In genomic region chr7:25614415-25614814, GRCh38 we compare ENCODE assay signal across 17 cellular contexts.
DNase-seq lines count a peak whose midpoint lies in the region; ATAC-seq and TF ChIP-seq lines count a peak whose summit lies in the region.
"Had no signal": no experiment of that assay in that cellular context is flagged by ENCODE, and none has a peak within 500 bp of the region (broad histone marks: within the 10 kb centered on the region; RNA-seq: fewer than 3 reads in every experiment).

No MANE protein-coding gene starts in this region.

- no peaks in the 10 kb centered on the region for H3K27me3 Mint-ChIP-seq in CD8-positive, alpha-beta T cell (ENCODE audit: low read depth)

- H3K4me3 ChIP-seq in NB4 (ENCODE audit: low read depth, low read length) (peak overlapping the region; percentile 21), esophagus muscularis mucosa (no peak overlapping the region), thoracic aorta (no peak overlapping the region), lower lobe of right lung (no peak overlapping the region)
- H3K4me3 ChIP-seq in CD8-positive, alpha-beta T cell (ENCODE audit: low read depth, low read length), result no peak overlapping the region
- H3K4me3 ChIP-seq: HAP-1 had no signal

- TF ChIP-seq POLR2A in NB4 (IDR thresholded peaks at IDR 0.05; ENCODE audit: extremely low read depth, insufficient read length) (no peak), esophagus muscularis mucosa (IDR thresholded peaks at IDR 0.05; ENCODE audit: low read depth) (no peak)

- peaks cover 7% of the 10 kb centered on the region for H3K9me3 Mint-ChIP-seq in CD8-positive, alpha-beta T cell

- H3K27ac ChIP-seq in esophagus muscularis mucosa (replicated peaks in 1 of 4), result no peak overlapping the region
- peak overlapping the region; percentile 54 for H3K27ac ChIP-seq in layer of hippocampus (ENCODE audit: low read depth, low read length)
- H3K27ac ChIP-seq in thoracic aorta, result peak overlapping the region; percentile 33 to 46
- no peak overlapping the region for H3K27ac ChIP-seq in lower lobe of right lung
- H3K27ac ChIP-seq in CD8-positive, alpha-beta T cell (ENCODE audit: low read depth, low read length), result no peak overlapping the region
- H3K27ac ChIP-seq: RWPE1 had no signal

- 80% methylated on average over 3 of the region's 3 CpGs for WGBS in esophagus muscularis mucosa

- ATAC-seq in thoracic aorta (ENCODE audit: insufficient number of reproducible peaks, low FRiP score, low read depth) (no peak), GM19351 (IDR thresholded peaks at IDR 0.05; ENCODE audit: unreplicated experiment) (no peak), lower lobe of right lung (no peak)
- no peak for ATAC-seq in CD8-positive, alpha-beta T cell

- no peak for TF ChIP-seq EP300 in esophagus muscularis mucosa (IDR thresholded peaks at IDR 0.05)

- H3K9me3 ChIP-seq in esophagus muscularis mucosa (peaks cover 0 to 20% (median 16%) of the 10 kb centered on the region in 4 donors), thoracic aorta (no peaks in the 10 kb centered on the region), lower lobe of right lung (peaks cover 8% of the 10 kb centered on the region)
- no peaks in the 10 kb centered on the region for H3K9me3 ChIP-seq in CD8-positive, alpha-beta T cell (ENCODE audit: low read length)

- no peaks in the 10 kb centered on the region for H3K27me3 ChIP-seq in esophagus muscularis mucosa
- H3K27me3 ChIP-seq in layer of hippocampus (ENCODE audit: control insufficient read depth, insufficient read depth, low read length), result no peaks in the 10 kb centered on the region
- no peaks in the 10 kb centered on the region for H3K27me3 ChIP-seq in thoracic aorta (replicated peaks; ENCODE audit: insufficient read depth)
- no peaks in the 10 kb centered on the region for H3K27me3 ChIP-seq in lower lobe of right lung (ENCODE audit: low read depth)
- H3K27me3 ChIP-seq in CD8-positive, alpha-beta T cell (ENCODE audit: insufficient read depth, low read length), result no peaks in the 10 kb centered on the region

- peaks cover 7 to 19% (median 12%) of the 10 kb centered on the region in 4 donors for H3K4me1 ChIP-seq in esophagus muscularis mucosa
- H3K4me1 ChIP-seq in thoracic aorta (ENCODE audit: control insufficient read depth in 1 of 2, low read depth in 2 of 2), result peaks cover 36 to 52% of the 10 kb centered on the region in 2 donors
- peaks cover 17% of the 10 kb centered on the region for H3K4me1 ChIP-seq in lower lobe of right lung
- peaks cover 36% of the 10 kb centered on the region for H3K4me1 ChIP-seq in CD8-positive, alpha-beta T cell (ENCODE audit: insufficient read depth, low read length)
- H3K4me1 ChIP-seq: HAP-1 had no signal

- no peaks in the 10 kb centered on the region for H3K36me3 Mint-ChIP-seq in CD8-positive, alpha-beta T cell

- intact Hi-C loops in esophagus muscularis mucosa (cut with DNase I) (no loop called here), lower lobe of right lung (cut with DNase I) (no loop called here)
- intact Hi-C loops in CD8-positive, alpha-beta T cell (cut with DNase I, micrococcal nuclease), result no loop called here

- DNase-seq in NB4 (ENCODE audit: low read depth) (no peak), esophagus muscularis mucosa (ENCODE audit: extremely low spot score) (peak; percentile 57), thoracic aorta (ENCODE audit: low spot score) (no peak), NCI-H226 (no peak), lower lobe of right lung (no peak)
- DNase-seq in CD8-positive, alpha-beta T cell, result no peak
- DNase-seq: COR-L47; DMS53; IMR-90; NCI-H1436 treated with DMSO at 0.1 percent for 48 hours; NCI-H2081 treated with DMSO at 0.1 percent for 48 hours; NCI-H69; NK-92 treated with Interleukin-12 subunit alpha and Interleukin-12 subunit beta, amount 100 ng/mL, for 24 hours had no signal

- no peak overlapping the region for H3K27ac Mint-ChIP-seq in CD8-positive, alpha-beta T cell

- H3K36me3 ChIP-seq in esophagus muscularis mucosa, result no peaks in the 10 kb centered on the region
- no peaks in the 10 kb centered on the region for H3K36me3 ChIP-seq in thoracic aorta
- no peaks in the 10 kb centered on the region for H3K36me3 ChIP-seq in lower lobe of right lung
- H3K36me3 ChIP-seq in CD8-positive, alpha-beta T cell (ENCODE audit: insufficient read depth, low read length), result no peaks in the 10 kb centered on the region
- H3K36me3 ChIP-seq: HAP-1 had no signal

- TF ChIP-seq CTCF in NB4 (IDR thresholded peaks at IDR 0.05; ENCODE audit: low read depth, low read length) (peak; percentile 12), esophagus muscularis mucosa (IDR thresholded peaks at IDR 0.05) (no peak), thoracic aorta (IDR thresholded peaks at IDR 0.05) (no peak), lower lobe of right lung (IDR thresholded peaks at IDR 0.05) (no peak)
- TF ChIP-seq CTCF in CD8-positive, alpha-beta T cell (IDR thresholded peaks at IDR 0.05), result no peak

- no peak overlapping the region for H3K4me3 Mint-ChIP-seq in CD8-positive, alpha-beta T cell

- POLR2A ChIA-PET in CD8-positive, alpha-beta T cell (lab: Charles Lee), result no interaction called here

- CTCF ChIA-PET in CD8-positive, alpha-beta T cell (lab: Charles Lee), result no interaction called here

- H3K4me1 Mint-ChIP-seq in CD8-positive, alpha-beta T cell (ENCODE audit: low read depth), result peaks cover 62% of the 10 kb centered on the region

Comparison
In these comparisons a context has a peak if more than half of its experiments do, and no peak if none do; other contexts are left out.
1. H3K27ac ChIP-seq: peak in layer of hippocampus (single experiment) and thoracic aorta (2 of 2); none in esophagus muscularis mucosa (0 of 4), lower lobe of right lung (single experiment) and CD8-positive, alpha-beta T cell (single experiment).